21 cellular contexts compared by ENCODE assay signal in genomic region chr13:70311175-70311574, GRCh38.
"Had no signal": no experiment of that assay in that cellular context is flagged by ENCODE, and none has a peak within 500 bp of the region (broad histone marks: within the 10 kb centered on the region; RNA-seq: fewer than 3 reads in every experiment).

No MANE protein-coding gene starts in this region.

- H3K27me3 Mint-ChIP-seq: naive B cell; stimulated activated memory B cell treated with anti-CD40 and anti-IgM and Interleukin-4, amounts not matched to agents 10 μg/mL and 1 μg/mL and 100 μg/mL, for 72 hours; stimulated activated naive CD8-positive, alpha-beta T cell treated with anti-CD3 and anti-CD28 coated beads, Interleukin-15, amount 100 ng/mL, for 72 hours; type B pancreatic cell had no signal

- H3K9me3 ChIP-seq: left ventricle myocardium inferior, right atrium auricular region, right lobe of liver, tibial nerve, uterus had no signal

- H2AFZ ChIP-seq: parathyroid adenoma had no signal

- H3K36me3 Mint-ChIP-seq: immature natural killer cell; mesothelial cell of epicardium; naive B cell; natural killer cell; stimulated activated memory B cell treated with anti-CD40 and anti-IgM and Interleukin-4, amounts not matched to agents 10 μg/mL and 1 μg/mL and 100 μg/mL, for 72 hours; type B pancreatic cell had no signal

- H3K4me1 ChIP-seq: left ventricle myocardium inferior, parathyroid adenoma, right atrium auricular region, right lobe of liver, tibial nerve, uterus had no signal

- H3K4me1 Mint-ChIP-seq: immature natural killer cell; mesothelial cell of epicardium; naive B cell; natural killer cell; stimulated activated memory B cell treated with anti-CD40 and anti-IgM and Interleukin-4, amounts not matched to agents 10 μg/mL and 1 μg/mL and 100 μg/mL, for 72 hours; stimulated activated naive CD8-positive, alpha-beta T cell treated with anti-CD3 and anti-CD28 coated beads, Interleukin-15, amount 100 ng/mL, for 72 hours had no signal

- H3K4me3 ChIP-seq: left ventricle myocardium inferior, lung, right atrium auricular region, right lobe of liver, smooth muscle cell, tibial nerve, uterus had no signal

- H3K36me3 ChIP-seq: left ventricle myocardium inferior, right atrium auricular region, right lobe of liver, tibial nerve, uterus had no signal

- H3K4me3 Mint-ChIP-seq: immature natural killer cell; mesothelial cell of epicardium; naive B cell; natural killer cell; stimulated activated memory B cell treated with anti-CD40 and anti-IgM and Interleukin-4, amounts not matched to agents 10 μg/mL and 1 μg/mL and 100 μg/mL, for 72 hours; stimulated activated naive CD8-positive, alpha-beta T cell treated with anti-CD3 and anti-CD28 coated beads, Interleukin-15, amount 100 ng/mL, for 72 hours; type B pancreatic cell had no signal

- H3K9me3 Mint-ChIP-seq: mesothelial cell of epicardium; stimulated activated naive CD8-positive, alpha-beta T cell treated with anti-CD3 and anti-CD28 coated beads, Interleukin-15, amount 100 ng/mL, for 72 hours; type B pancreatic cell had no signal

- ATAC-seq: natural killer cell; stimulated activated memory B cell treated with anti-CD40 and anti-IgM and Interleukin-4, amounts not matched to agents 10 μg/mL and 1 μg/mL and 100 μg/mL, for 72 hours; stimulated activated naive CD8-positive, alpha-beta T cell treated with anti-CD3 and anti-CD28 coated beads, Interleukin-15, amount 100 ng/mL, for 72 hours had no signal

- H3K27me3 ChIP-seq: right atrium auricular region, right lobe of liver, tibial nerve, uterus had no signal

- DNase-seq: immature natural killer cell; kidney; left ventricle myocardium inferior; naive B cell; natural killer cell; right lobe of liver; stimulated activated CD4-positive, alpha-beta T cell treated with anti-CD3 and anti-CD28 coated beads, Interleukin-1b, Interleukin-23, amount 100 ng/mL, for 48 hours; stimulated activated CD4-positive, alpha-beta T cell treated with anti-CD3 and anti-CD28 coated beads, Interleukin-2, amount 100 ng/mL, for 48 hours; stimulated activated CD4-positive, alpha-beta T cell treated with anti-CD3 and anti-CD28 coated beads, Interleukin-4, amount 100 ng/mL, for 4 hours; stimulated activated CD8-positive, alpha-beta memory T cell treated with anti-CD3 and anti-CD28 coated beads, Interleukin-4, amount 100 ng/mL, for 48 hours; stimulated activated naive CD4-positive, alpha-beta T cell treated with Interleukin-2 at 50 U/mL for 16 hours; stimulated activated naive CD8-positive, alpha-beta T cell treated with anti-CD3 and anti-CD28 coated beads, Interleukin-15, amount 100 ng/mL, for 72 hours; uterus had no signal

- H3K27ac Mint-ChIP-seq: immature natural killer cell; mesothelial cell of epicardium; naive B cell; natural killer cell; stimulated activated memory B cell treated with anti-CD40 and anti-IgM and Interleukin-4, amounts not matched to agents 10 μg/mL and 1 μg/mL and 100 μg/mL, for 72 hours; stimulated activated naive CD8-positive, alpha-beta T cell treated with anti-CD3 and anti-CD28 coated beads, Interleukin-15, amount 100 ng/mL, for 72 hours; type B pancreatic cell had no signal

- H3K4me2 ChIP-seq: smooth muscle cell had no signal

- H3K9ac ChIP-seq: parathyroid adenoma had no signal

- H3K27ac ChIP-seq: left ventricle myocardium inferior, parathyroid adenoma, right atrium auricular region, right lobe of liver, tibial nerve, uterus had no signal
